Comparison of ENCODE assay signal across 10 cellular contexts in the genomic region with DNA sequence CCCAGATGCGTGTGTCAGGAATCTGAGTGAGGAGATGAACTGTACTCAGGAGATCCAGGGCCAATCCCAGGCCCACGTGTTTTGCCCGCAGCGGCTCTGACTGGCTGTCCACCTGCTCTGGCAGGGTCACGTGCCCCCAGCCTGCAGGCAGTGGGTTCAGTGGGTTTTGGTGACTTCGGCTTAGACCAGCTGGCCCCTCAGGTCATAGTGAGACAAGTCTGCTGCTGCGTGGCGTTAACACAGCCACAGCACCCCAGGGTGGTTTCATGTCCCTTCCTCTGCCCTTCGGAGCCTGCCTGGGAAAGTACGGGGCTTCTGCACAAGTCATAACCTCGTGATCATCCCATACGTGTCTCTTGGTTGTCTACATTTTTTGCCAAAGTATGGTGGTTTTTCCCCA. TPM values are rescaled to one million over a fixed set of nuclear protein-coding genes. Genes with fewer than 3 reads are reported as not detected.
DNase-seq lines count a peak whose midpoint lies in the region; ATAC-seq, FAIRE-seq and TF ChIP-seq lines count a peak whose summit lies in the region.
"Had no signal": no experiment of that assay in that cellular context is flagged by ENCODE, and none has a peak within 500 bp of the region (broad histone marks: within the 10 kb centered on the region; RNA-seq: fewer than 3 reads in every experiment).

No MANE protein-coding gene starts in this region.

- WGBS in A549 (ENCODE audit: missing lambda C conversion rate), result 96% methylated on average over 12 of the region's 12 CpGs

- H3K4me3 ChIP-seq in A549, result no peak overlapping the region

- peaks cover 42% of the 10 kb centered on the region for H3K4me1 ChIP-seq in A549

- TF ChIP-seq POLR2A in A549 (IDR thresholded peaks at IDR 0.05; ENCODE audit: low read length), result no peak

- H3K27ac ChIP-seq in A549, result no peak overlapping the region; a peak in 1 of 6 replicates
- peak overlapping the region; percentile 49 for H3K27ac ChIP-seq in RWPE1

- no peak for TF ChIP-seq RAD21 in A549 (conservative IDR thresholded peaks at IDR 0.05 in 1 of 2, IDR thresholded peaks at IDR 0.05 in 1 of 2)

- peak overlapping the region; percentile 99; the same call in 2 of the 3 replicates for H3K4me2 ChIP-seq in A549

- ATAC-seq in A549, result no peak
- ATAC-seq in GM18511 (IDR thresholded peaks at IDR 0.05; ENCODE audit: unreplicated experiment), result peak; percentile 41
- peak; percentile 5 for ATAC-seq in left lobe of liver
- no peak for ATAC-seq in GM19035 (IDR thresholded peaks at IDR 0.05; ENCODE audit: unreplicated experiment)

- CTCF ChIA-PET in A549 (lab: Yijun Ruan, JAX) (interaction anchor here (1.1 to 1.5 kb wide), 3 partner anchors 31 to 78 kb away, joined by 4 to 9 read pairs (median 6); no protein-coding TSS in a partner anchor), RWPE1 (lab: Yijun Ruan, JAX) (interaction anchor here (0.7 kb wide), 1 partner anchor 28 kb away, joined by 3 read pairs; no protein-coding TSS in a partner anchor)

- DNase-seq in A549 (ENCODE audit: low read depth in 1 of 2, low spot score in 1 of 2) (no peak), RWPE1 (ENCODE audit: low spot score) (no peak), left lobe of liver (ENCODE audit: low spot score) (no peak), D721Med (ENCODE audit: insufficient read length, low spot score) (no peak), 8988T (no peak), inferior parietal cortex (ENCODE audit: extremely low spot score) (no peak)
- DNase-seq: activated CD4-positive, alpha-beta T cell treated with anti-CD3 and anti-CD28 coated beads for 1 hour; EL had no signal

- TF ChIP-seq CTCF in A549 (IDR thresholded peaks at IDR 0.05) (no peak), RWPE1 (conservative IDR thresholded peaks at IDR 0.05; ENCODE audit: low read depth) (no peak), D721Med (IDR thresholded peaks at IDR 0.05; ENCODE audit: insufficient read depth, missing control alignments) (no peak)

- no peaks in the 10 kb centered on the region for H3K9me3 ChIP-seq in A549

- POLR2A ChIA-PET in A549 (lab: Yijun Ruan, JAX), result no interaction called here
- POLR2A ChIA-PET in RWPE1 (lab: Yijun Ruan, JAX; ENCODE audit: low non-redundant PET), result no interaction called here

- TF ChIP-seq EP300 in A549 (IDR thresholded peaks at IDR 0.05), result no peak

- FAIRE-seq in A549 (lab: Jason Lieb, UNC) (no peak), D721Med (lab: Jason Lieb, UNC) (no peak)

TF ChIP-seq in A549, 52 proteins besides CTCF, POLR2A, EP300 and RAD21:
- no peak for TF ChIP-seq HOXB13 (CRISPR knock-in tag; IDR thresholded peaks at IDR 0.05; ENCODE audit: low read depth)
- TF ChIP-seq NR3C1 (IDR thresholded peaks at IDR 0.05), result no peak
- no peak for TF ChIP-seq FOSB (CRISPR knock-in tag; IDR thresholded peaks at IDR 0.05)
- no peak for TF ChIP-seq MAFK (IDR thresholded peaks at IDR 0.05; ENCODE audit: partially characterized antibody)
- no peak for TF ChIP-seq EHF (CRISPR knock-in tag; IDR thresholded peaks at IDR 0.05)
- no peak for TF ChIP-seq ZNF302 (CRISPR knock-in tag; IDR thresholded peaks at IDR 0.05)
- TF ChIP-seq PHF8 (IDR thresholded peaks at IDR 0.05; ENCODE audit: borderline replicate concordance, low read depth), result no peak
- no peak for TF ChIP-seq TP53 (CRISPR knock-in tag; IDR thresholded peaks at IDR 0.05)
- no peak for TF ChIP-seq MYC (IDR thresholded peaks at IDR 0.05; ENCODE audit: borderline replicate concordance, low read length)
- TF ChIP-seq, protein P1, sequence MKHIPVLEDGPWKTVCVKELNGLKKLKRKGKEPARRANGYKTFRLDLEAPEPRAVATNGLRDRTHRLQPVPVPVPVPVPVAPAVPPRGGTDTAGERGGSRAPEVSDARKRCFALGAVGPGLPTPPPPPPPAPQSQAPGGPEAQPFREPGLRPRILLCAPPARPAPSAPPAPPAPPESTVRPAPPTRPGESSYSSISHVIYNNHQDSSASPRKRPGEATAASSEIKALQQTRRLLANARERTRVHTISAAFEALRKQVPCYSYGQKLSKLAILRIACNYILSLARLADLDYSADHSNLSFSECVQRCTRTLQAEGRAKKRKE (CRISPR knock-in tag; IDR thresholded peaks at IDR 0.05; ENCODE audit: low read depth), result no peak
- no peak for TF ChIP-seq HOXB5 (CRISPR knock-in tag; IDR thresholded peaks at IDR 0.05)
- no peak for TF ChIP-seq CHD4 (IDR thresholded peaks at IDR 0.05; ENCODE audit: borderline replicate concordance)
- no peak for TF ChIP-seq TFCP2L1 (CRISPR knock-in tag; IDR thresholded peaks at IDR 0.05)
- no peak for TF ChIP-seq CEBPB (IDR thresholded peaks at IDR 0.05)
- no peak for TF ChIP-seq ZSCAN20 (CRISPR knock-in tag; IDR thresholded peaks at IDR 0.05)
- no peak for TF ChIP-seq KDM1A (IDR thresholded peaks at IDR 0.05; ENCODE audit: low read depth)
- TF ChIP-seq JUNB (IDR thresholded peaks at IDR 0.05), result no peak
- no peak for TF ChIP-seq ESRRA (IDR thresholded peaks at IDR 0.05; ENCODE audit: borderline replicate concordance, low read length)
- TF ChIP-seq CHD2 (IDR thresholded peaks at IDR 0.05; ENCODE audit: low read length, partially characterized antibody), result no peak

RNA-seq across cellular contexts. Expression of gene FBRSL1, which starts 2.6 kb away (rescaled TPM):
- polyA plus RNA-seq in A549 (2011; rRNA removed) (2.7 and 3.0 TPM in 2 replicates), A549 (2017; fragmentation: RNase III; extraction: RNeasy Plus Mini Kit Qiagen cat#74134 plus additional on column Dnase treatment) (28.5 to 37.8 TPM (median 32.8 TPM) in 3 replicates)
- 13.4 and 22.4 TPM in 2 replicates for polyA plus RNA-seq in A549 (2012; cell fraction: cytosol; rRNA removed)
- 53.8 and 59.8 TPM in 2 replicates for polyA plus RNA-seq in A549 (2012; cell fraction: nucleus; rRNA removed)
- 3.4 and 3.6 TPM in 2 replicates for polyA minus RNA-seq in A549 (2011; rRNA and poly(A)+ RNA removed)
- total RNA-seq in left lobe of liver, result 44.9 TPM

Comparison
In these comparisons a context has a peak if more than half of its experiments do, and no peak if none do; other contexts are left out.
1. ATAC-seq: peak in GM18511 (single experiment) and left lobe of liver (single experiment); none in A549 (0 of 2) and GM19035 (single experiment).